In the genomic region with DNA sequence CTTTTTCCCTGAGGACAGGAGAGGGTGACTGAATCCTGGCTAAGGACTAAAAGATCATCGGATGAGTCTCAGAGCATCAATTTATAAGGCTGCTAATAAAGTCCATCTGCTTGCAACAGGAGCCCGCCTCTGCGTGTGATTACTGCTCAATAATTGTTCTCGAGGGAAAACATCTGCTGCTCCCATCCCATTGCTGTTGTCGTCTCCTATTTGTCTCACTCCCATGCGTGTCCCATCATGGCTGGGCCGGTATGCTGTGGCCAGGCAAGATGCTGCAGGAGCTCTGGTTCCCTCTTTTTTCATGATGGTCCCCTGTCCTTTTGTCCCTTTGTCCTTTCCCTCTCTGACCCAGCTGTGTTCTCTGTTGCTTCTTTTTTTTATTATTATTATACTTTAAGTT, we compare ENCODE assay signal across 25 cellular contexts.
DNase-seq lines count a peak whose midpoint lies in the region; TF ChIP-seq lines count a peak whose summit lies in the region.
"Had no signal": no experiment of that assay in that cellular context is flagged by ENCODE, and none has a peak within 500 bp of the region (broad histone marks: within the 10 kb centered on the region; RNA-seq: fewer than 3 reads in every experiment).

No MANE protein-coding gene starts in this region.

- H3K4me1 ChIP-seq in suprapubic skin, result no peaks in the 10 kb centered on the region
- no peaks in the 10 kb centered on the region for H3K4me1 ChIP-seq in Caco-2
- H3K4me1 ChIP-seq: SJSA1 had no signal

- no peak overlapping the region for H3K4me3 ChIP-seq in suprapubic skin
- no peak overlapping the region for H3K4me3 ChIP-seq in Caco-2 (ENCODE audit: low read depth, low read length)
- H3K4me3 ChIP-seq: GM12878, GM23338, PC-9, SJSA1 had no signal

- H3K27me3 ChIP-seq in suprapubic skin (no peaks in the 10 kb centered on the region), Caco-2 (replicated peaks; ENCODE audit: control insufficient read depth, insufficient read depth, low read length) (no peaks in the 10 kb centered on the region)
- H3K27me3 ChIP-seq: SJSA1 had no signal

- DNase-seq in NCI-H1105 treated with DMSO at 0.1 percent for 48 hours (lab: John Stamatoyannopoulos, UW) (peak; percentile 28), NCI-H1105 (lab: John Stamatoyannopoulos, UW) (no peak), NCI-H524 treated with DMSO at 0.1 percent for 48 hours (lab: John Stamatoyannopoulos, UW) (peak; percentile 67), SIG-M5 (lab: John Stamatoyannopoulos, UW) (no peak), suprapubic skin (ENCODE audit: low spot score in 2 of 2) (no peak), Caco-2 (no peak), mesothelial cell of epicardium (ENCODE audit: low spot score in 2 of 2, unreplicated experiment in 2 of 2) (no peak)
- DNase-seq: DMS79, EL, GDM1, H9, MM.1S, NCI-H1417 treated with DMSO at 0.1 percent for 48 hours, NCI-H187 treated with DMSO at 0.1 percent for 48 hours, NCI-H2107, NCI-H446 treated with DMSO at 0.1 percent for 48 hours, NCI-H774, PC-9 had no signal

- H3K9me3 ChIP-seq in suprapubic skin (no peaks in the 10 kb centered on the region), Caco-2 (no peaks in the 10 kb centered on the region)
- H3K9me3 ChIP-seq: SJSA1 had no signal

- no peaks in the 10 kb centered on the region for H3K36me3 ChIP-seq in suprapubic skin
- no peaks in the 10 kb centered on the region for H3K36me3 ChIP-seq in Caco-2 (ENCODE audit: control insufficient read depth, insufficient read depth, low read length)
- H3K36me3 ChIP-seq: SJSA1 had no signal

- H3K27ac ChIP-seq in VCaP, result peak overlapping the region; percentile 37; the same call in 1 of the 2 replicates
- no peak overlapping the region for H3K27ac ChIP-seq in suprapubic skin
- H3K27ac ChIP-seq: 22Rv1, KMS-11, PC-9, SJSA1 had no signal

- TF ChIP-seq POLR2A in suprapubic skin (IDR thresholded peaks at IDR 0.05), result no peak

- H3K9me3 Mint-ChIP-seq in Caco-2 (ENCODE audit: unreplicated experiment) (no peaks in the 10 kb centered on the region), mesothelial cell of epicardium (peaks cover 3% of the 10 kb centered on the region)
- H3K9me3 Mint-ChIP-seq: GM23338, H9 had no signal

- intact Hi-C loops in Caco-2 (cut with micrococcal nuclease; ENCODE audit: unreplicated experiment), result no loop called here

- TF ChIP-seq CTCF in VCaP (conservative IDR thresholded peaks at IDR 0.05), result no peak
- TF ChIP-seq CTCF in suprapubic skin (IDR thresholded peaks at IDR 0.05), result no peak
- no peak for TF ChIP-seq CTCF in Caco-2 (IDR thresholded peaks at IDR 0.05; ENCODE audit: insufficient read depth in 1 of 2, low read depth in 1 of 2, low read length in 1 of 2, severe bottlenecking in 1 of 2, unreplicated experiment in 1 of 2)
- TF ChIP-seq CTCF in mesothelial cell of epicardium (IDR thresholded peaks at IDR 0.05; ENCODE audit: unreplicated experiment), result no peak

- H3K27ac Mint-ChIP-seq in Caco-2 (ENCODE audit: unreplicated experiment), result no peak overlapping the region
- no peak overlapping the region for H3K27ac Mint-ChIP-seq in mesothelial cell of epicardium
- H3K27ac Mint-ChIP-seq: B cell, GM23338, H9 had no signal

- CTCF ChIA-PET in Caco-2 (lab: Charles Lee), result no interaction called here

- no TSS peak for BruUV-seq in Caco-2 (replicated peaks; lab: Mats Ljungman, UMichigan)

- no peaks in the 10 kb centered on the region for H3K36me3 Mint-ChIP-seq in Caco-2 (ENCODE audit: insufficient read depth, unreplicated experiment)
- H3K36me3 Mint-ChIP-seq in mesothelial cell of epicardium, result no peaks in the 10 kb centered on the region

- H3K4me3 Mint-ChIP-seq in Caco-2 (ENCODE audit: unreplicated experiment), result no peak overlapping the region
- H3K4me3 Mint-ChIP-seq in mesothelial cell of epicardium, result no peak overlapping the region
- H3K4me3 Mint-ChIP-seq: B cell, GM23338, H9 had no signal

- H3K27me3 Mint-ChIP-seq in Caco-2 (ENCODE audit: insufficient read depth, unreplicated experiment) (no peaks in the 10 kb centered on the region), mesothelial cell of epicardium (ENCODE audit: low read depth) (peaks cover 12% of the 10 kb centered on the region)
- H3K27me3 Mint-ChIP-seq: B cell had no signal

- POLR2A ChIA-PET in Caco-2 (lab: Charles Lee), result no interaction called here

- H3K4me1 Mint-ChIP-seq in Caco-2 (ENCODE audit: low read depth, unreplicated experiment) (no peaks in the 10 kb centered on the region), mesothelial cell of epicardium (no peaks in the 10 kb centered on the region)
- H3K4me1 Mint-ChIP-seq: B cell, GM23338, H9 had no signal

- WGBS in suprapubic skin, result 59% methylated on average over 7 of the region's 7 CpGs

- TF ChIP-seq EP300 in suprapubic skin (IDR thresholded peaks at IDR 0.05), result no peak

Comparison
In these comparisons a context has a peak if more than half of its experiments do, and no peak if none do; other contexts are left out.
1. DNase-seq: peak in NCI-H1105 treated with DMSO at 0.1 percent for 48 hours (single experiment) and NCI-H524 treated with DMSO at 0.1 percent for 48 hours (single experiment); none in NCI-H1105 (single experiment), SIG-M5 (single experiment), suprapubic skin (0 of 2), Caco-2 (0 of 2) and mesothelial cell of epicardium (0 of 2).